In the genomic region with DNA sequence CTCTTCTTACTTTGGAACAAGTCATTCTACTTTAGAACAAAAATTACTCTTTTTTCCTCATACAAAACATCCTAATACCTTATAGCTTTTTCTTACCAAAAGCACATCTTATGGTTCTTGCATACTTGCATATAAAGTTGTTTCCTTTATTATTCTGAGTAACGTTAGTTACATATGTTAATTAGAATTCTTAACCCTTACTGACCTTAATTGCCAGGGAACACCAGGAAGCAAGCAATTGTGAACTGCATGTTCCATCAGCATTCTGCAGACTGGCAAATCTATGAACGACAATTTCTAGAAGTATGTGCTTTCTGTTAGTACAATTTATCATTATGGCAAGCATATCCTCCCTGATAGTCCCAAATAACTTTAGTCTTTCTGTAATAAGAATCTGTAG, we compare ENCODE assay signal across 25 cellular contexts.
"Had no signal": no experiment of that assay in that cellular context is flagged by ENCODE, and none has a peak within 500 bp of the region (broad histone marks: within the 10 kb centered on the region; RNA-seq: fewer than 3 reads in every experiment).

No MANE protein-coding gene starts in this region.

- H3K27ac ChIP-seq: colonic mucosa, hepatocyte, left ventricle myocardium inferior, lower lobe of right lung, parathyroid adenoma, psoas muscle, right lobe of liver, spleen, testis, tibial nerve had no signal

- ATAC-seq: left cardiac atrium; lower lobe of right lung; natural killer cell treated with Interleukin-12 subunit alpha and Interleukin-12 subunit beta and Interleukin-15 and Interleukin-18, amount 100 ng/mL, for 72 hours; psoas muscle; right lobe of liver; stimulated activated memory B cell treated with anti-CD40 and anti-IgM and Interleukin-4, amounts not matched to agents 10 μg/mL and 1 μg/mL and 100 μg/mL, for 72 hours had no signal

- H3K36me3 ChIP-seq: colonic mucosa, left ventricle myocardium inferior, lower lobe of right lung, right lobe of liver, spleen, tibial nerve had no signal

- H3K4me2 ChIP-seq: hepatocyte had no signal

- H3K4me1 Mint-ChIP-seq: memory B cell; stimulated activated memory B cell treated with anti-CD40 and anti-IgM and Interleukin-4, amounts not matched to agents 10 μg/mL and 1 μg/mL and 100 μg/mL, for 72 hours had no signal

- H3K27me3 Mint-ChIP-seq: memory B cell; natural killer cell treated with Interleukin-12 subunit alpha and Interleukin-12 subunit beta and Interleukin-15 and Interleukin-18, amount 100 ng/mL, for 72 hours; stimulated activated memory B cell treated with anti-CD40 and anti-IgM and Interleukin-4, amounts not matched to agents 10 μg/mL and 1 μg/mL and 100 μg/mL, for 72 hours; stimulated activated naive CD8-positive, alpha-beta T cell treated with anti-CD3 and anti-CD28 coated beads, Interleukin-15, Interleukin-2, amounts not matched to agents 100 ng/mL and 50 ng/mL, for 24 hours had no signal

- DNase-seq: colonic mucosa; dermis blood vessel endothelial cell; erythroblast; foreskin melanocyte; head of caudate nucleus; kidney; left cardiac atrium; left ventricle myocardium inferior; lower lobe of right lung; midbrain; psoas muscle; retina; right lobe of liver; spleen; stimulated activated CD4-positive, alpha-beta T cell treated with anti-CD3 and anti-CD28 coated beads, Interleukin-15, amount 100 ng/mL, for 24 hours; stimulated activated CD4-positive, alpha-beta T cell treated with anti-CD3 and anti-CD28 coated beads, Interleukin-1b, Interleukin-23, amount 100 ng/mL, for 48 hours; stimulated activated CD4-positive, alpha-beta T cell treated with anti-CD3 and anti-CD28 coated beads, Interleukin-4, amount 100 ng/mL, for 24 hours; testis had no signal

- H3K27ac Mint-ChIP-seq: memory B cell; natural killer cell treated with Interleukin-12 subunit alpha and Interleukin-12 subunit beta and Interleukin-15 and Interleukin-18, amount 100 ng/mL, for 72 hours; stimulated activated memory B cell treated with anti-CD40 and anti-IgM and Interleukin-4, amounts not matched to agents 10 μg/mL and 1 μg/mL and 100 μg/mL, for 72 hours; stimulated activated naive CD8-positive, alpha-beta T cell treated with anti-CD3 and anti-CD28 coated beads, Interleukin-15, Interleukin-2, amounts not matched to agents 100 ng/mL and 50 ng/mL, for 24 hours had no signal

- H3K9me3 Mint-ChIP-seq: stimulated activated memory B cell treated with anti-CD40 and anti-IgM and Interleukin-4, amounts not matched to agents 10 μg/mL and 1 μg/mL and 100 μg/mL, for 72 hours had no signal

- H2AFZ ChIP-seq: hepatocyte, parathyroid adenoma had no signal

- H3K4me3 ChIP-seq: colonic mucosa, hepatocyte, left ventricle myocardium inferior, lower lobe of right lung, psoas muscle, right lobe of liver, spleen, testis, tibial nerve had no signal

- H3K36me3 Mint-ChIP-seq: memory B cell; natural killer cell treated with Interleukin-12 subunit alpha and Interleukin-12 subunit beta and Interleukin-15 and Interleukin-18, amount 100 ng/mL, for 72 hours; stimulated activated memory B cell treated with anti-CD40 and anti-IgM and Interleukin-4, amounts not matched to agents 10 μg/mL and 1 μg/mL and 100 μg/mL, for 72 hours had no signal

- H3K9ac ChIP-seq: parathyroid adenoma had no signal

- H3K79me2 ChIP-seq: hepatocyte, parathyroid adenoma had no signal

- H3K4me1 ChIP-seq: colonic mucosa, left ventricle myocardium inferior, lower lobe of right lung, parathyroid adenoma, psoas muscle, right lobe of liver, spleen, testis, tibial nerve had no signal

- H3K27me3 ChIP-seq: colonic mucosa, hepatocyte, right lobe of liver, spleen, testis, tibial nerve had no signal

- H3K9me3 ChIP-seq: colonic mucosa, right lobe of liver, testis had no signal

- H3K4me3 Mint-ChIP-seq: memory B cell; natural killer cell treated with Interleukin-12 subunit alpha and Interleukin-12 subunit beta and Interleukin-15 and Interleukin-18, amount 100 ng/mL, for 72 hours; stimulated activated memory B cell treated with anti-CD40 and anti-IgM and Interleukin-4, amounts not matched to agents 10 μg/mL and 1 μg/mL and 100 μg/mL, for 72 hours; stimulated activated naive CD8-positive, alpha-beta T cell treated with anti-CD3 and anti-CD28 coated beads, Interleukin-15, Interleukin-2, amounts not matched to agents 100 ng/mL and 50 ng/mL, for 24 hours had no signal
